In the genomic region with DNA sequence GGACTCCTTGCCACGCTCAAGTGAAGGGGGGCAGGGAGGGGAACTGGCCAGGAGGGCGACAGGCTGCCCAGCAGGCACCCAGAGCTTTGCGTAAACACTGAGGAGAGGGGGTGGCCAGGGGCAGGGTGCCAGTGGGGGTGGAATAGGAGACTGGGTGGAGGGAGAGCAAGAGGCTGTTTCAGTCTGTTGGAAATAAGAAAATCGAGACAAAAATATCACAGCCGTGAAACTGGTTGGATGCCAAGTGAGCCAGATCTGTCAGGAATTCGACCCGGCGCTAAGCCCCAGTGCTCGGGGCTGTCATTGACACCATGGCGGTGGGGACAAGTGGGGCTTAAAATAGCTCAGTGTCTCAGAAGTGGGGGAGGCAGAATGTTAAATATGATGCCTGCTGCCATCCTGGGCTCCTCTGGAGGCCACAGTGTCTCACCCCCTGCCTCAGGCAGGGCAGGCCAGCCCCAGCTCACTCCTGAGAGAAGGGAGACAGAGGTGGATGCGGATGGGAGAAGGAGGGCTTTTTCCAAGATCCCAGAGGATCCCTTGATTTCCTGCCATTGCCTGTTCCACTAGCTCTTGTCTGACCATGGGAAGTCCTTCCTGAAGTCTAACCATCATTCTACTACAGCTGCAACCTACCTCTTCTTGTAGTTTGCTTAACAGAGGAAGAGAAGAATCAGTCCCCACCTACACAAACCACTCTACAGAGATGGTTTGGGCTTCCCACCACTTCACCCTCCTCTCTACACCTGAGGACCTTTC, we compare ENCODE assay signal across 8 cellular contexts.
DNase-seq lines count a peak whose midpoint lies in the region; ATAC-seq and TF ChIP-seq lines count a peak whose summit lies in the region.
"Had no signal": no experiment of that assay in that cellular context is flagged by ENCODE, and none has a peak within 500 bp of the region (broad histone marks: within the 10 kb centered on the region; RNA-seq: fewer than 3 reads in every experiment).

No MANE protein-coding gene starts in this region.

- peaks cover 19% of the 10 kb centered on the region for H3K36me3 Mint-ChIP-seq in T-helper 2 cell treated with Interferon-gamma antibody and Interleukin-4, amounts not matched to agents 5 μg/mL and 100 μg/mL, for 36 hours (ENCODE audit: low read depth)
- peaks cover 2 to 16% of the 10 kb centered on the region in 2 donors for H3K36me3 Mint-ChIP-seq in stimulated activated naive B cell treated with anti-CD40 and anti-IgM and Interleukin-4, amounts not matched to agents 10 μg/mL and 1 μg/mL and 100 μg/mL, for 72 hours

- H3K4me3 ChIP-seq in foreskin fibroblast (ENCODE audit: low read depth in 1 of 2, low read length in 2 of 2) = no peak overlapping the region

- H3K4me1 Mint-ChIP-seq in T-helper 2 cell treated with Interferon-gamma antibody and Interleukin-4, amounts not matched to agents 5 μg/mL and 100 μg/mL, for 36 hours (ENCODE audit: low read depth) = peaks cover 46% of the 10 kb centered on the region
- H3K4me1 Mint-ChIP-seq in stimulated activated naive B cell treated with anti-CD40 and anti-IgM and Interleukin-4, amounts not matched to agents 10 μg/mL and 1 μg/mL and 100 μg/mL, for 72 hours = peaks cover 72 to 90% of the 10 kb centered on the region in 2 donors

- no peaks in the 10 kb centered on the region for H3K27me3 Mint-ChIP-seq in T-helper 2 cell treated with Interferon-gamma antibody and Interleukin-4, amounts not matched to agents 5 μg/mL and 100 μg/mL, for 36 hours (ENCODE audit: low read depth)
- no peaks in the 10 kb centered on the region for H3K27me3 Mint-ChIP-seq in stimulated activated naive B cell treated with anti-CD40 and anti-IgM and Interleukin-4, amounts not matched to agents 10 μg/mL and 1 μg/mL and 100 μg/mL, for 72 hours

- no peak for DNase-seq in T-helper 2 cell treated with Interferon-gamma antibody and Interleukin-4, amounts not matched to agents 5 μg/mL and 100 μg/mL, for 36 hours (ENCODE audit: low spot score)
- DNase-seq in T-helper 2 cell (no peak), foreskin fibroblast (peak; percentile 22 to 65)
- no peak for DNase-seq in stimulated activated naive B cell treated with anti-CD40 and anti-IgM and Interleukin-4, amounts not matched to agents 10 μg/mL and 1 μg/mL and 100 μg/mL, for 72 hours
- DNase-seq: NCI-H774, retina had no signal

- no peak for TF ChIP-seq CTCF in foreskin fibroblast (IDR thresholded peaks at IDR 0.05; ENCODE audit: low read depth, low read length)

- H3K9me3 Mint-ChIP-seq in T-helper 2 cell treated with Interferon-gamma antibody and Interleukin-4, amounts not matched to agents 5 μg/mL and 100 μg/mL, for 36 hours = no peaks in the 10 kb centered on the region
- no peaks in the 10 kb centered on the region for H3K9me3 Mint-ChIP-seq in stimulated activated naive B cell treated with anti-CD40 and anti-IgM and Interleukin-4, amounts not matched to agents 10 μg/mL and 1 μg/mL and 100 μg/mL, for 72 hours

- H3K27ac Mint-ChIP-seq in T-helper 2 cell treated with Interferon-gamma antibody and Interleukin-4, amounts not matched to agents 5 μg/mL and 100 μg/mL, for 36 hours = peak overlapping the region; percentile 63
- peak overlapping the region; percentile 74 for H3K27ac Mint-ChIP-seq in stimulated activated naive B cell treated with anti-CD40 and anti-IgM and Interleukin-4, amounts not matched to agents 10 μg/mL and 1 μg/mL and 100 μg/mL, for 72 hours

- no peak overlapping the region for H3K4me3 Mint-ChIP-seq in T-helper 2 cell treated with Interferon-gamma antibody and Interleukin-4, amounts not matched to agents 5 μg/mL and 100 μg/mL, for 36 hours
- peak overlapping the region in 1 of 2 donors; percentile 39 for H3K4me3 Mint-ChIP-seq in stimulated activated naive B cell treated with anti-CD40 and anti-IgM and Interleukin-4, amounts not matched to agents 10 μg/mL and 1 μg/mL and 100 μg/mL, for 72 hours

- ATAC-seq in stimulated activated naive B cell treated with anti-CD40 and anti-IgM and Interleukin-4, amounts not matched to agents 10 μg/mL and 1 μg/mL and 100 μg/mL, for 72 hours (replicated peaks) = no peak
- ATAC-seq in GM21447 (IDR thresholded peaks at IDR 0.05; ENCODE audit: unreplicated experiment) (no peak), SK-N-SH treated with all-trans-retinoic acid at 6 μM for 48 hours (no peak)

TF ChIP-seq in SK-N-SH treated with all-trans-retinoic acid at 6 μM for 48 hours, 23 proteins besides CTCF, POLR2A, EP300 and RAD21:
- TF ChIP-seq ISL1 (CRISPR knock-in tag; IDR thresholded peaks at IDR 0.05) (no peak), SNAI2 (CRISPR knock-in tag; IDR thresholded peaks at IDR 0.05) (no peak), ZFP3 (CRISPR knock-in tag; IDR thresholded peaks at IDR 0.05) (no peak), CSDC2 (CRISPR knock-in tag; IDR thresholded peaks at IDR 0.05) (no peak), ZNF565 (CRISPR knock-in tag; conservative IDR thresholded peaks at IDR 0.05; ENCODE audit: low read depth) (no peak), TCF4 (CRISPR knock-in tag; IDR thresholded peaks at IDR 0.05; ENCODE audit: borderline replicate concordance) (no peak), ZNF8 (CRISPR knock-in tag; IDR thresholded peaks at IDR 0.05) (no peak), GLIS3 (CRISPR knock-in tag; IDR thresholded peaks at IDR 0.05) (no peak), ZFP30 (CRISPR knock-in tag; IDR thresholded peaks at IDR 0.05) (no peak), RARB (CRISPR knock-in tag; IDR thresholded peaks at IDR 0.05) (no peak), TOX (CRISPR knock-in tag; IDR thresholded peaks at IDR 0.05; ENCODE audit: borderline replicate concordance) (no peak)
- TF ChIP-seq, protein P1, sequence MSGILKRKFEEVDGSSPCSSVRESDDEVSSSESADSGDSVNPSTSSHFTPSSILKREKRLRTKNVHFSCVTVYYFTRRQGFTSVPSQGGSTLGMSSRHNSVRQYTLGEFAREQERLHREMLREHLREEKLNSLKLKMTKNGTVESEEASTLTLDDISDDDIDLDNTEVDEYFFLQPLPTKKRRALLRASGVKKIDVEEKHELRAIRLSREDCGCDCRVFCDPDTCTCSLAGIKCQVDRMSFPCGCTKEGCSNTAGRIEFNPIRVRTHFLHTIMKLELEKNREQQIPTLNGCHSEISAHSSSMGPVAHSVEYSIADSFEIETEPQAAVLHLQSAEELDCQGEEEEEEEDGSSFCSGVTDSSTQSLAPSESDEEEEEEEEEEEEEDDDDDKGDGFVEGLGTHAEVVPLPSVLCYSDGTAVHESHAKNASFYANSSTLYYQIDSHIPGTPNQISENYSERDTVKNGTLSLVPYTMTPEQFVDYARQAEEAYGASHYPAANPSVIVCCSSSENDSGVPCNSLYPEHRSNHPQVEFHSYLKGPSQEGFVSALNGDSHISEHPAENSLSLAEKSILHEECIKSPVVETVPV (CRISPR knock-in tag; IDR thresholded peaks at IDR 0.05) = no peak
- TF ChIP-seq, protein P2, sequence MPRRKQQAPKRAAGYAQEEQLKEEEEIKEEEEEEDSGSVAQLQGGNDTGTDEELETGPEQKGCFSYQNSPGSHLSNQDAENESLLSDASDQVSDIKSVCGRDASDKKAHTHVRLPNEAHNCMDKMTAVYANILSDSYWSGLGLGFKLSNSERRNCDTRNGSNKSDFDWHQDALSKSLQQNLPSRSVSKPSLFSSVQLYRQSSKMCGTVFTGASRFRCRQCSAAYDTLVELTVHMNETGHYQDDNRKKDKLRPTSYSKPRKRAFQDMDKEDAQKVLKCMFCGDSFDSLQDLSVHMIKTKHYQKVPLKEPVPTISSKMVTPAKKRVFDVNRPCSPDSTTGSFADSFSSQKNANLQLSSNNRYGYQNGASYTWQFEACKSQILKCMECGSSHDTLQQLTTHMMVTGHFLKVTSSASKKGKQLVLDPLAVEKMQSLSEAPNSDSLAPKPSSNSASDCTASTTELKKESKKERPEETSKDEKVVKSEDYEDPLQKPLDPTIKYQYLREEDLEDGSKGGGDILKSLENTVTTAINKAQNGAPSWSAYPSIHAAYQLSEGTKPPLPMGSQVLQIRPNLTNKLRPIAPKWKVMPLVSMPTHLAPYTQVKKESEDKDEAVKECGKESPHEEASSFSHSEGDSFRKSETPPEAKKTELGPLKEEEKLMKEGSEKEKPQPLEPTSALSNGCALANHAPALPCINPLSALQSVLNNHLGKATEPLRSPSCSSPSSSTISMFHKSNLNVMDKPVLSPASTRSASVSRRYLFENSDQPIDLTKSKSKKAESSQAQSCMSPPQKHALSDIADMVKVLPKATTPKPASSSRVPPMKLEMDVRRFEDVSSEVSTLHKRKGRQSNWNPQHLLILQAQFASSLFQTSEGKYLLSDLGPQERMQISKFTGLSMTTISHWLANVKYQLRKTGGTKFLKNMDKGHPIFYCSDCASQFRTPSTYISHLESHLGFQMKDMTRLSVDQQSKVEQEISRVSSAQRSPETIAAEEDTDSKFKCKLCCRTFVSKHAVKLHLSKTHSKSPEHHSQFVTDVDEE (CRISPR knock-in tag; IDR thresholded peaks at IDR 0.05) = no peak
- TF ChIP-seq, protein P3, sequence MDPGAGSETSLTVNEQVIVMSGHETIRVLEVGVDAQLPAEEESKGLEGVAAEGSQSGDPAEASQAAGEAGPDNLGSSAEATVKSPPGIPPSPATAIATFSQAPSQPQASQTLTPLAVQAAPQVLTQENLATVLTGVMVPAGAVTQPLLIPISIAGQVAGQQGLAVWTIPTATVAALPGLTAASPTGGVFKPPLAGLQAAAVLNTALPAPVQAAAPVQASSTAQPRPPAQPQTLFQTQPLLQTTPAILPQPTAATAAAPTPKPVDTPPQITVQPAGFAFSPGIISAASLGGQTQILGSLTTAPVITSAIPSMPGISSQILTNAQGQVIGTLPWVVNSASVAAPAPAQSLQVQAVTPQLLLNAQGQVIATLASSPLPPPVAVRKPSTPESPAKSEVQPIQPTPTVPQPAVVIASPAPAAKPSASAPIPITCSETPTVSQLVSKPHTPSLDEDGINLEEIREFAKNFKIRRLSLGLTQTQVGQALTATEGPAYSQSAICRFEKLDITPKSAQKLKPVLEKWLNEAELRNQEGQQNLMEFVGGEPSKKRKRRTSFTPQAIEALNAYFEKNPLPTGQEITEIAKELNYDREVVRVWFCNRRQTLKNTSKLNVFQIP (CRISPR knock-in tag; IDR thresholded peaks at IDR 0.05; ENCODE audit: borderline replicate concordance, low read depth) = no peak

Comparison
In these comparisons a context has a peak if more than half of its experiments do, and no peak if none do; other contexts are left out.
1. DNase-seq: peak in foreskin fibroblast (2 of 2); none in T-helper 2 cell treated with Interferon-gamma antibody and Interleukin-4, amounts not matched to agents 5 μg/mL and 100 μg/mL, for 36 hours (single experiment), T-helper 2 cell (0 of 5) and stimulated activated naive B cell treated with anti-CD40 and anti-IgM and Interleukin-4, amounts not matched to agents 10 μg/mL and 1 μg/mL and 100 μg/mL, for 72 hours (single experiment).